ENCODE assay signal across 21 cellular contexts in the genomic region with DNA sequence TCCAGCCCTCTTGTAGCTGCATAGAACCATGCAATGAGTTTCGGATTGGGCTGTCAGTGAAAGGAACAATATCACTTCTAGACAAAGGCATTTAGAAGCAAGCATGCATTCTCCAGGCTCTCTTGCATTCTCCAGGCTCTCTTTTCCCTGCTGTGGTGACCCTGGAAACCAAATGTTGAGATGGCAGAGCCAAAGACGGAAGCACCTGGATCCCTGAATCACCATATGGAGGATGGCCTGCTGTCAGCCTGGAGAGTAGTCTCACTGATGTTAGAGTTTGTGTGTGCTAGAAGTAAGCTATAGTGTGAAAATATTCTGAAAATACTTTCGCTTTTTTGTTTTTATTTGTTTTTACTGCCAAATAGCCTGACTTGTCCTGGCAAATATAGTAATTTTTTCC.
"Had no signal": no experiment of that assay in that cellular context is flagged by ENCODE, and none has a peak within 500 bp of the region (broad histone marks: within the 10 kb centered on the region; RNA-seq: fewer than 3 reads in every experiment).

No MANE protein-coding gene starts in this region.

- DNase-seq: dorsolateral prefrontal cortex; effector CD4-positive, alpha-beta T cell; effector memory CD4-positive, alpha-beta T cell; erythroblast; esophagus squamous epithelium; foreskin fibroblast; foreskin melanocyte; gastrocnemius medialis; glutamatergic neuron; head of caudate nucleus; heart right ventricle; hippocampal formation; left cardiac atrium; left lung; left ventricle myocardium superior; lower lobe of right lung; mammary epithelial cell; mesendoderm; midbrain; naive thymus-derived CD4-positive, alpha-beta T cell; natural killer cell had no signal
